Comparison of ENCODE assay signal across 8 cellular contexts in the genomic region with DNA sequence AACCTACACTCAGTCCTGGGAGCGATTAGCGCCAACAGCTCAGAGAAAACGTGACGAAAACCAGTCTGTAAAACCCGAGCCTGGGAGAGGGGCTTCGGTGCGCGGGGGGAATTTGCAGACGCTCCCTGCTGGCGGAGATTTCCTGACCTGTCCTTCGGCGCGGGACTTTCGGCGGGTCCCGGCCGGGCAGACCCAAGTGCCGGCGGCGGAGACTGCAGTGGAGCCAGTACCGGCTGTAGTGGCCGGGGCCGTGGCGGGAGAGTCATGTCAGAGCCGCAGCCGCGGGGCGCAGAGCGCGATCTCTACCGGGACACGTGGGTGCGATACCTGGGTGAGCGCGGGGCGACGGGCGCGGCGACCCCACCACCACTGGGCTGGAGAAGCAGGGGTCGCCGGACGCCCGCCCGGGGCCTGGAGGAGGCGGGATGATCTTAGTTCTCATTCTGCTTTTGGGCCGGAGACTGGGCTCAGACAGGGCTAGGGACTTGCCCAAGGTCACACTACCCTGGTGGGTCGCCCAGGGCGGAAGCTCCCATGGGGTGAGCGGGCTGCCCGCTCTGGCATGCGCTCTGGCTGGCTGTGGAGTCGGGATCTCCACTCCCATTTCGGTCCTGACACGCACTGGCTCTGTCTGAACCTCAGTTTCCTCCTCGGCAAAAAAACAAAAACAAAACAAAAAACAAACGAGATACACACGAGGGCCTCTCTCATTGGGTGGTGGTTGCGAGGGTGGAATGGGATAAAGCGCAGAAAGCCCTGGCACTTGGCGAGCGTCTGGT. TPM values are rescaled to one million over a fixed set of nuclear protein-coding genes. Genes with fewer than 3 reads are reported as not detected.
DNase-seq lines count a peak whose midpoint lies in the region; ATAC-seq and TF ChIP-seq lines count a peak whose summit lies in the region.

MTFP1 (plus strand) TSS at position 153 of the 779 bp plus-strand sequence; CDS start at position 265, 112 bp downstream.

- peaks cover 39% of the 10 kb centered on the region for H3K36me3 Mint-ChIP-seq in activated CD4-positive, alpha-beta memory T cell treated with anti-CD3 and anti-CD28 coated beads, Interleukin-2, amount 10 ng/mL, durations not matched to agents 7 days and 5 days (ENCODE audit: low read depth)

- no peaks in the 10 kb centered on the region for H3K9me3 ChIP-seq in effector memory CD4-positive, alpha-beta T cell (ENCODE audit: control insufficient read depth, low read length)

- no peaks in the 10 kb centered on the region for H3K9me3 Mint-ChIP-seq in activated CD4-positive, alpha-beta memory T cell treated with anti-CD3 and anti-CD28 coated beads, Interleukin-2, amount 10 ng/mL, durations not matched to agents 7 days and 5 days

- H3K27me3 ChIP-seq in effector memory CD4-positive, alpha-beta T cell (replicated peaks; ENCODE audit: control insufficient read depth, insufficient read depth, low read length, poor library complexity, severe bottlenecking) = no peaks in the 10 kb centered on the region

- CTCF ChIA-PET in activated CD4-positive, alpha-beta memory T cell treated with anti-CD3 and anti-CD28 coated beads, Interleukin-2, amount 10 ng/mL, durations not matched to agents 7 days and 5 days (lab: Charles Lee) = interaction anchor here (0.9 to 6.9 kb wide), 13 partner anchors 10 to 317 kb away, joined by 3 to 100 read pairs (median 5); partner anchors contain the start of genes CASTOR1 and RNF215

- POLR2A ChIA-PET in activated CD4-positive, alpha-beta memory T cell treated with anti-CD3 and anti-CD28 coated beads, Interleukin-2, amount 10 ng/mL, durations not matched to agents 7 days and 5 days (lab: Charles Lee) = interaction anchor here (0.8 to 8.0 kb wide), 12 partner anchors 10 to 318 kb away, joined by 3 to 115 read pairs (median 4); partner anchors contain the start of genes CASTOR1, CCDC157, SEC14L2 and SF3A1

- H3K4me3 ChIP-seq in effector memory CD4-positive, alpha-beta T cell (ENCODE audit: insufficient read depth, low read depth, low read length, poor library complexity, severe bottlenecking) = peak within 1 kb of the TSS; percentile 80

- no peaks in the 10 kb centered on the region for H3K27me3 Mint-ChIP-seq in activated CD4-positive, alpha-beta memory T cell treated with anti-CD3 and anti-CD28 coated beads, Interleukin-2, amount 10 ng/mL, durations not matched to agents 7 days and 5 days

- H3K27ac Mint-ChIP-seq in activated CD4-positive, alpha-beta memory T cell treated with anti-CD3 and anti-CD28 coated beads, Interleukin-2, amount 10 ng/mL, durations not matched to agents 7 days and 5 days = peak within 1 kb of the TSS; percentile 94

- H3K4me1 Mint-ChIP-seq in activated CD4-positive, alpha-beta memory T cell treated with anti-CD3 and anti-CD28 coated beads, Interleukin-2, amount 10 ng/mL, durations not matched to agents 7 days and 5 days = peaks cover 50% of the 10 kb centered on the region

- peak; percentile 49 for TF ChIP-seq POLR2A in GM18505 (IDR thresholded peaks at IDR 0.05; ENCODE audit: borderline replicate concordance, extremely low read depth, insufficient read depth, insufficient read length)

- peak within 1 kb of the TSS; percentile 94 for H3K4me3 Mint-ChIP-seq in activated CD4-positive, alpha-beta memory T cell treated with anti-CD3 and anti-CD28 coated beads, Interleukin-2, amount 10 ng/mL, durations not matched to agents 7 days and 5 days

- peaks cover 5% of the 10 kb centered on the region for H3K36me3 ChIP-seq in effector memory CD4-positive, alpha-beta T cell (ENCODE audit: control insufficient read depth, insufficient read depth, low read length)

- H3K27ac ChIP-seq in effector memory CD4-positive, alpha-beta T cell (ENCODE audit: insufficient read depth, low read length, poor library complexity, severe bottlenecking) = peak within 1 kb of the TSS; percentile 85

- DNase-seq in A172 (ENCODE audit: low spot score) = no peak
- peak; percentile 77 for DNase-seq in NCI-H446 treated with DMSO at 0.1 percent for 48 hours (lab: John Stamatoyannopoulos, UW)
- peak; percentile 49 for DNase-seq in activated CD4-positive, alpha-beta memory T cell treated with anti-CD3 and anti-CD28 coated beads, Interleukin-2, amount 10 ng/mL, durations not matched to agents 7 days and 5 days
- DNase-seq in effector memory CD4-positive, alpha-beta T cell = peak in 2 of 3 donors; percentile 38 to 48
- DNase-seq in medulla oblongata (ENCODE audit: extremely low spot score) = peak; percentile 51
- peak; percentile 72 for DNase-seq in stimulated activated CD8-positive, alpha-beta memory T cell treated with anti-CD3 and anti-CD28 coated beads, Interleukin-4, amount 100 ng/mL, for 48 hours

- ATAC-seq in GM18505 (IDR thresholded peaks at IDR 0.05; ENCODE audit: unreplicated experiment) (no peak), HG02623 (IDR thresholded peaks at IDR 0.05; ENCODE audit: unreplicated experiment) (no peak)

- peaks cover 42% of the 10 kb centered on the region for H3K4me1 ChIP-seq in effector memory CD4-positive, alpha-beta T cell (ENCODE audit: control insufficient read depth, insufficient read depth, low read length, poor library complexity, severe bottlenecking)

RNA-seq across cellular contexts. Expression of gene MTFP1, which starts in this region (rescaled TPM):
- total RNA-seq in A172 (2014; rRNA removed; shearing (Covaris generic)) = 16.6 and 17.1 TPM in 2 replicates
- 10 to 100 TPM; 49.5 to 52.1 TPM for total RNA-seq in activated CD4-positive, alpha-beta memory T cell treated with anti-CD3 and anti-CD28 coated beads, Interleukin-2, amount 10 ng/mL, durations not matched to agents 7 days and 5 days
